In the genomic region with DNA sequence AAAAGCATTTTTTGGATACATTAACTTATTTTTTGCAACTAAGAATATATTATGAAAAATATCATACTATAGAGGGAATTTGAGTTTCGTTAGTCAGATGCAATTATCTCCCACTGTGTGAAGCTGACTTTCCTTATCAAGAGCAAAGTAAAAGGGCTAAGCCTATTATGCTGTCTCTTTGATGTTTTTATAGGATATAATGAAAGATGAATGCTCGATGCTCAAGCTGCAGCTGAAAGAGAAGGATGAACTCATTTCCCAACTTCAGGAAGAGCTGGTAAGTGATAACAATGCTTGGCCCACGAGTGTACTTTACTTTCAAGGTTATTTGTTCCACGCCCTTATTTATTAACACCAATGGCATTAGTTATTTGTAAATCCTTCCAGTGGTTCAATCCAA, we compare ENCODE assay signal across 25 cellular contexts.
DNase-seq lines count a peak whose midpoint lies in the region; FAIRE-seq and TF ChIP-seq lines count a peak whose summit lies in the region.
"Had no signal": no experiment of that assay in that cellular context is flagged by ENCODE, and none has a peak within 500 bp of the region (broad histone marks: within the 10 kb centered on the region; RNA-seq: fewer than 3 reads in every experiment).

No MANE protein-coding gene starts in this region.

- H4K5ac ChIP-seq in H1 (ENCODE audit: insufficient read length, low read depth, low read length): no peak overlapping the region

- no peak overlapping the region for H2BK12ac ChIP-seq in H1 (ENCODE audit: low read depth, low read length)

- no peaks in the 10 kb centered on the region for H4K20me1 ChIP-seq in H1 (replicated peaks in 1 of 2; ENCODE audit: control insufficient read depth in 1 of 2, insufficient read depth in 2 of 2, low read length in 2 of 2)
- no peaks in the 10 kb centered on the region for H4K20me1 ChIP-seq in endothelial cell of umbilical vein (replicated peaks; ENCODE audit: control insufficient read depth, extremely low read depth, insufficient read depth, low read length)
- H4K20me1 ChIP-seq: BLaER1 had no signal

- no peaks in the 10 kb centered on the region for H3K27me3 ChIP-seq in H1 (replicated peaks in 1 of 4; ENCODE audit: control insufficient read depth in 3 of 4, extremely low read depth in 1 of 4, insufficient read depth in 3 of 4, low read length in 3 of 4)
- H3K27me3 ChIP-seq in endothelial cell of umbilical vein (ENCODE audit: control insufficient read depth in 2 of 2, insufficient read depth in 2 of 2, low read length in 2 of 2): no peaks in the 10 kb centered on the region
- H3K27me3 ChIP-seq in vagina: no peaks in the 10 kb centered on the region
- H3K27me3 ChIP-seq: BE2C, BLaER1 had no signal

- H3K23me2 ChIP-seq in H1 (ENCODE audit: low read depth, low read length): no peaks in the 10 kb centered on the region

- FAIRE-seq in H1 (lab: Jason Lieb, UNC) (peak; percentile 32), endothelial cell of umbilical vein (lab: Jason Lieb, UNC) (no peak)
- FAIRE-seq: A204.1, GM12878, GM12892, GM18507 had no signal

- H3K18ac ChIP-seq in H1 (ENCODE audit: extremely low read depth, low read length): no peak overlapping the region

- peak overlapping the region; percentile 75 for H2BK120ac ChIP-seq in H1 (replicated peaks; ENCODE audit: low read depth, low read length)

- H3K4ac ChIP-seq in H1 (replicated peaks; ENCODE audit: insufficient read length, low read depth, low read length): no peak overlapping the region

- POLR2A ChIA-PET in H1 (lab: Charles Lee; ENCODE audit: partially characterized antibody): no interaction called here
- POLR2A ChIA-PET in endothelial cell of umbilical vein (lab: Charles Lee): no interaction called here

- H3K9ac ChIP-seq in H1 (replicated peaks in 1 of 4; ENCODE audit: extremely low read depth in 1 of 4, low read depth in 3 of 4, low read length in 3 of 4): no peak overlapping the region
- H3K9ac ChIP-seq in endothelial cell of umbilical vein (replicated peaks; ENCODE audit: extremely low read depth, insufficient read depth, low read length): no peak overlapping the region
- H3K9ac ChIP-seq: BLaER1 had no signal

- H3K4me1 ChIP-seq in H1 (replicated peaks in 1 of 4; ENCODE audit: control insufficient read depth in 3 of 4, insufficient read depth in 4 of 4, low read length in 3 of 4) (no peaks in the 10 kb centered on the region; a peak in 1 of 7 replicates), endothelial cell of umbilical vein (ENCODE audit: control insufficient read depth, extremely low read depth, insufficient read depth, low read length) (no peaks in the 10 kb centered on the region), vagina (no peaks in the 10 kb centered on the region)
- H3K4me1 ChIP-seq: BE2C, BLaER1 had no signal

- no peak for TF ChIP-seq POLR2A in H1 (IDR thresholded peaks at IDR 0.05; ENCODE audit: control extremely low read depth in 1 of 2, low read depth in 2 of 2, low read length in 2 of 2)
- TF ChIP-seq POLR2A in endothelial cell of umbilical vein (IDR thresholded peaks at IDR 0.05; ENCODE audit: low read depth, low read length): no peak
- no peak for TF ChIP-seq POLR2A in vagina (IDR thresholded peaks at IDR 0.05)

- no peaks in the 10 kb centered on the region for H3K79me2 ChIP-seq in H1 (ENCODE audit: control insufficient read depth in 1 of 2, insufficient read depth in 2 of 2, low read length in 2 of 2)
- no peaks in the 10 kb centered on the region for H3K79me2 ChIP-seq in endothelial cell of umbilical vein (ENCODE audit: control insufficient read depth, insufficient read depth, low read length)

- no peak overlapping the region for H4K91ac ChIP-seq in H1 (replicated peaks; ENCODE audit: insufficient read length, low read length)

- CTCF ChIA-PET in H1 (lab: Charles Lee; ENCODE audit: partially characterized antibody) (no interaction called here), endothelial cell of umbilical vein (lab: Charles Lee) (no interaction called here)

- intact Hi-C loops in endothelial cell of umbilical vein (cut with micrococcal nuclease): no loop called here
- intact Hi-C loops in vagina (cut with DNase I): no loop called here

- 90% methylated on average over 4 of the region's 4 CpGs; no CpG with 5 or more reads in 1 of the 2 experiments for WGBS in H1 (ENCODE audit: extremely low coverage in 1 of 2, insufficient coverage in 1 of 2, insufficient read length in 1 of 2, insufficient replicate concordance in 2 of 2, low coverage in 1 of 2, low lambda C conversion rate in 2 of 2, missing lambda C conversion rate in 1 of 2), 2 experiments

- TF ChIP-seq EP300 in H1 (IDR thresholded peaks at IDR 0.05; ENCODE audit: borderline replicate concordance in 1 of 2, low read depth in 2 of 2, low read length in 2 of 2): no peak

- H2BK20ac ChIP-seq in H1 (ENCODE audit: low read length): no peak overlapping the region

- no peak overlapping the region for H3K56ac ChIP-seq in H1 (replicated peaks; ENCODE audit: insufficient read length, low read depth, low read length)

- H2BK5ac ChIP-seq in H1 (ENCODE audit: low read depth, low read length): no peak overlapping the region

- no peak overlapping the region for H2AK5ac ChIP-seq in H1 (ENCODE audit: low read depth, low read length)

- H3K9me1 ChIP-seq in endothelial cell of umbilical vein (replicated peaks; ENCODE audit: control insufficient read depth, extremely low read depth, insufficient read depth, low read length): no peaks in the 10 kb centered on the region

- H3K23ac ChIP-seq in H1 (ENCODE audit: insufficient read length): no peak overlapping the region

- no peak overlapping the region for H2BK15ac ChIP-seq in H1 (ENCODE audit: low read length)

- H2AFZ ChIP-seq in H1 (ENCODE audit: low read length): no peak overlapping the region
- H2AFZ ChIP-seq in endothelial cell of umbilical vein (ENCODE audit: low read depth, low read length): no peak overlapping the region

- no peak for TF ChIP-seq RAD21 in H1 (IDR thresholded peaks at IDR 0.05 in 1 of 2, conservative IDR thresholded peaks at IDR 0.05 in 1 of 2; ENCODE audit: low read depth in 2 of 2, low read length in 2 of 2)

- dilution Hi-C loops in endothelial cell of umbilical vein (cut with MboI; ENCODE audit: extremely low pct_ligation_motif_present, low sequenced_read_pairs): no loop called here

- H3K79me1 ChIP-seq in H1 (ENCODE audit: low read depth, low read length): no peaks in the 10 kb centered on the region

- no peak overlapping the region for H3K14ac ChIP-seq in H1 (ENCODE audit: insufficient read length)

- H3K27ac ChIP-seq in H1 (ENCODE audit: low read depth, low read length) (no peak overlapping the region), endothelial cell of umbilical vein (ENCODE audit: insufficient read depth, low read depth, low read length) (no peak overlapping the region), vagina (no peak overlapping the region)
- H3K27ac ChIP-seq: BLaER1 had no signal

- DNase-seq in H1 (ENCODE audit: low read depth in 1 of 2, low spot score in 2 of 2) (no peak), endothelial cell of umbilical vein (ENCODE audit: low read depth, low spot score) (peak; percentile 6), putamen (ENCODE audit: low spot score) (peak; percentile 24), vagina (ENCODE audit: extremely low spot score in 2 of 2) (no peak), NCI-H1436 (lab: John Stamatoyannopoulos, UW) (no peak)
- DNase-seq: 8988T; ACHN; BE2C; C1 segment of cervical spinal cord; CD4-positive, alpha-beta memory T cell; CD4-positive, CD25-positive, alpha-beta regulatory T cell; CD8-positive, alpha-beta memory T cell; COR-L47; DMS 273 treated with DMSO at 0.1 percent for 48 hours; DMS153; DMS53; DMS79; DND-41; EL; GDM1 had no signal

- TF ChIP-seq CTCF in H1 (IDR thresholded peaks at IDR 0.05; ENCODE audit: control extremely low read depth in 1 of 3, insufficient read depth in 1 of 3, low read depth in 1 of 3, low read length in 3 of 3) (no peak), endothelial cell of umbilical vein (IDR thresholded peaks at IDR 0.05; ENCODE audit: extremely low read depth in 1 of 2, insufficient read depth in 1 of 2, low read depth in 1 of 2, low read length in 2 of 2) (no peak), vagina (IDR thresholded peaks at IDR 0.05) (no peak)

- H3K4me3 ChIP-seq in H1 (ENCODE audit: extremely low read depth in 1 of 4, insufficient read depth in 2 of 4, low read depth in 3 of 4, low read length in 4 of 4): no peak overlapping the region
- H3K4me3 ChIP-seq in endothelial cell of umbilical vein (replicated peaks in 1 of 3; ENCODE audit: insufficient read depth in 1 of 3, low read depth in 1 of 3, low read length in 3 of 3): no peak overlapping the region
- H3K4me3 ChIP-seq in vagina: no peak overlapping the region
- H3K4me3 ChIP-seq: BLaER1, GM12878 had no signal

- H3K36me3 ChIP-seq in H1 (ENCODE audit: control insufficient read depth in 2 of 4, insufficient read depth in 4 of 4, low read length in 3 of 4): peaks cover 0 to 5% (median 2%) of the 10 kb centered on the region in 4 experiments; a peak in 4 of 8 replicates
- no peaks in the 10 kb centered on the region for H3K36me3 ChIP-seq in endothelial cell of umbilical vein (ENCODE audit: control insufficient read depth in 2 of 2, extremely low read depth in 1 of 2, insufficient read depth in 2 of 2, low read length in 2 of 2)
- H3K36me3 ChIP-seq in vagina: no peaks in the 10 kb centered on the region
- H3K36me3 ChIP-seq: BE2C, BLaER1 had no signal

- H3K9me3 ChIP-seq in H1 (ENCODE audit: insufficient read depth in 2 of 2, low read depth in 1 of 2, low read length in 1 of 2): peaks cover 22 to 24% of the 10 kb centered on the region in 2 experiments
- no peaks in the 10 kb centered on the region for H3K9me3 ChIP-seq in endothelial cell of umbilical vein (replicated peaks; ENCODE audit: control insufficient read depth, insufficient read depth, low read length)
- no peaks in the 10 kb centered on the region for H3K9me3 ChIP-seq in vagina
- H3K9me3 ChIP-seq: BE2C had no signal

- no TSS peak for BruUV-seq in endothelial cell of umbilical vein (replicated peaks; lab: Mats Ljungman, UMichigan)

- no peak overlapping the region for H3K4me2 ChIP-seq in H1 (ENCODE audit: insufficient read depth in 1 of 2, low read depth in 2 of 2, low read length in 2 of 2)
- H3K4me2 ChIP-seq in endothelial cell of umbilical vein (ENCODE audit: insufficient read depth, low read length): no peak overlapping the region
- H3K4me2 ChIP-seq: BLaER1 had no signal

- no peak overlapping the region for H4K8ac ChIP-seq in H1 (ENCODE audit: extremely low read depth, insufficient read depth, low read length)

TF ChIP-seq in H1, 55 proteins besides CTCF, POLR2A, EP300 and RAD21 (continues in another document):
- TF ChIP-seq TCF12 (IDR thresholded peaks at IDR 0.05; ENCODE audit: low read depth, low read length) (no peak), SP4 (IDR thresholded peaks at IDR 0.05; ENCODE audit: low read length) (no peak), SAP30 (IDR thresholded peaks at IDR 0.05; ENCODE audit: insufficient read depth, insufficient replicate concordance, low read length) (no peak), HDAC6 (IDR thresholded peaks at IDR 0.05; ENCODE audit: low read depth, low read length) (no peak)

TF ChIP-seq in endothelial cell of umbilical vein, 7 proteins besides CTCF, POLR2A, EP300 and RAD21 (continues in another document):
- TF ChIP-seq FOS (IDR thresholded peaks at IDR 0.05; ENCODE audit: borderline replicate concordance, insufficient read depth, low read length) (no peak), POLR2AphosphoS5 (IDR thresholded peaks at IDR 0.05; ENCODE audit: insufficient read depth, low read depth, low read length) (no peak)

Comparison
In these comparisons a context has a peak if more than half of its experiments do, and no peak if none do; other contexts are left out.
1. DNase-seq: peak in endothelial cell of umbilical vein (single experiment) and putamen (single experiment); none in H1 (0 of 2), vagina (0 of 2) and NCI-H1436 (single experiment).